18 cellular contexts compared by ENCODE assay signal in the genomic region with DNA sequence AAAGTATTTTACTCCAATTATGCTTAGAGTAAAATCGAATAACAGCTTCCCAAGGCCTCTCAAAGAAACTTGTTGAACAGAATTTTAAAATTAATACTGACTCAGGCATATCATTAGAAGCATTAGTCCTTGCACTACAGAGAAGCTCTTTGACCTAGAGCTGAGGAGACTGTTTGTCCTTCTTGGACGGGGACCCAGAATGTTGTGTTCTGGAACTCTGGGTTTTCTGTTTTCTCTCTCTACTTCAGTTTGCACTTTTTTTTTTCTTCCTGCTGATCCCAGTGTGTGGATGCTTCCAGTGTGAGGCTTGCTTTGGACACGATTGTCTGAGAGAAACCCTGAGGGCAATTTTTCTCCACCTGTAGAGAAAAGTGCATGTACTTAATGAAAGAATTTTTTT.
DNase-seq lines count a peak whose midpoint lies in the region; ATAC-seq and TF ChIP-seq lines count a peak whose summit lies in the region.
"Had no signal": no experiment of that assay in that cellular context is flagged by ENCODE, and none has a peak within 500 bp of the region (broad histone marks: within the 10 kb centered on the region; RNA-seq: fewer than 3 reads in every experiment).

No MANE protein-coding gene starts in this region.

- peaks cover under 1% of the 10 kb centered on the region for H3K27me3 Mint-ChIP-seq in chondrocyte (ENCODE audit: low read depth)
- H3K27me3 Mint-ChIP-seq: CD4-positive, CD25-positive, alpha-beta regulatory T cell; IgD-negative memory B cell had no signal

- no peaks in the 10 kb centered on the region for H3K36me3 Mint-ChIP-seq in chondrocyte (ENCODE audit: low read depth)
- H3K36me3 Mint-ChIP-seq: CD4-positive, CD25-positive, alpha-beta regulatory T cell; IgD-negative memory B cell had no signal

- in situ Hi-C loops in G401 (cut with HindIII; ENCODE audit: low sequenced_read_pairs) = no loop called here

- H3K27ac ChIP-seq in layer of hippocampus (ENCODE audit: low read depth, low read length) = peak overlapping the region; percentile 49

- no peaks in the 10 kb centered on the region for H3K4me1 Mint-ChIP-seq in chondrocyte (ENCODE audit: low read depth)
- H3K4me1 Mint-ChIP-seq: CD4-positive, CD25-positive, alpha-beta regulatory T cell; IgD-negative memory B cell had no signal

- H3K4me3 Mint-ChIP-seq in chondrocyte (ENCODE audit: unreplicated experiment) = no peak overlapping the region
- H3K4me3 Mint-ChIP-seq: CD4-positive, CD25-positive, alpha-beta regulatory T cell; IgD-negative memory B cell had no signal

- peak; percentile 38 for DNase-seq in G401 (ENCODE audit: low spot score)
- DNase-seq in cerebellar cortex (ENCODE audit: low spot score) = peak; percentile 19
- DNase-seq in superior temporal gyrus (ENCODE audit: extremely low spot score) = peak; percentile 76
- no peak for DNase-seq in chondrocyte (ENCODE audit: low spot score)
- no peak for DNase-seq in DMS114 treated with DMSO at 0.1 percent for 48 hours (lab: John Stamatoyannopoulos, UW; ENCODE audit: unreplicated experiment)
- DNase-seq: ACHN; AML-193; Caco-2; CD4-positive, CD25-positive, alpha-beta regulatory T cell; Kasumi-1; MM.1S; NCI-H1105; NCI-H187; NCI-H526 treated with DMSO at 0.1 percent for 48 hours; NK-92 treated with Interleukin-12 subunit alpha and Interleukin-12 subunit beta, amount 100 ng/mL, for 24 hours had no signal

- H3K27me3 ChIP-seq in layer of hippocampus (ENCODE audit: control insufficient read depth, insufficient read depth, low read length) = no peaks in the 10 kb centered on the region

- no peak for ATAC-seq in SK-N-SH treated with all-trans-retinoic acid at 6 μM for 48 hours

- no peaks in the 10 kb centered on the region for H3K9me3 Mint-ChIP-seq in chondrocyte (ENCODE audit: low read depth)

- H3K27ac Mint-ChIP-seq in chondrocyte (ENCODE audit: unreplicated experiment) = no peak overlapping the region
- H3K27ac Mint-ChIP-seq: CD4-positive, CD25-positive, alpha-beta regulatory T cell; IgD-negative memory B cell had no signal

- no peak for TF ChIP-seq CTCF in chondrocyte (IDR thresholded peaks at IDR 0.05)

TF ChIP-seq in SK-N-SH treated with all-trans-retinoic acid at 6 μM for 48 hours, 23 proteins besides CTCF, POLR2A, EP300 and RAD21:
- TF ChIP-seq RARB (CRISPR knock-in tag; IDR thresholded peaks at IDR 0.05) = no peak
- no peak for TF ChIP-seq SNAI2 (CRISPR knock-in tag; IDR thresholded peaks at IDR 0.05)
- TF ChIP-seq BACH2 (CRISPR knock-in tag; IDR thresholded peaks at IDR 0.05; ENCODE audit: borderline replicate concordance) = no peak
- no peak for TF ChIP-seq TOX (CRISPR knock-in tag; IDR thresholded peaks at IDR 0.05; ENCODE audit: borderline replicate concordance)
- TF ChIP-seq OSR1 (CRISPR knock-in tag; IDR thresholded peaks at IDR 0.05) = no peak
- TF ChIP-seq, protein P1, sequence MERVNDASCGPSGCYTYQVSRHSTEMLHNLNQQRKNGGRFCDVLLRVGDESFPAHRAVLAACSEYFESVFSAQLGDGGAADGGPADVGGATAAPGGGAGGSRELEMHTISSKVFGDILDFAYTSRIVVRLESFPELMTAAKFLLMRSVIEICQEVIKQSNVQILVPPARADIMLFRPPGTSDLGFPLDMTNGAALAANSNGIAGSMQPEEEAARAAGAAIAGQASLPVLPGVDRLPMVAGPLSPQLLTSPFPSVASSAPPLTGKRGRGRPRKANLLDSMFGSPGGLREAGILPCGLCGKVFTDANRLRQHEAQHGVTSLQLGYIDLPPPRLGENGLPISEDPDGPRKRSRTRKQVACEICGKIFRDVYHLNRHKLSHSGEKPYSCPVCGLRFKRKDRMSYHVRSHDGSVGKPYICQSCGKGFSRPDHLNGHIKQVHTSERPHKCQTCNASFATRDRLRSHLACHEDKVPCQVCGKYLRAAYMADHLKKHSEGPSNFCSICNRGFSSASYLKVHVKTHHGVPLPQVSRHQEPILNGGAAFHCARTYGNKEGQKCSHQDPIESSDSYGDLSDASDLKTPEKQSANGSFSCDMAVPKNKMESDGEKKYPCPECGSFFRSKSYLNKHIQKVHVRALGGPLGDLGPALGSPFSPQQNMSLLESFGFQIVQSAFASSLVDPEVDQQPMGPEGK (CRISPR knock-in tag; IDR thresholded peaks at IDR 0.05; ENCODE audit: borderline replicate concordance) = no peak
- TF ChIP-seq, protein P2, sequence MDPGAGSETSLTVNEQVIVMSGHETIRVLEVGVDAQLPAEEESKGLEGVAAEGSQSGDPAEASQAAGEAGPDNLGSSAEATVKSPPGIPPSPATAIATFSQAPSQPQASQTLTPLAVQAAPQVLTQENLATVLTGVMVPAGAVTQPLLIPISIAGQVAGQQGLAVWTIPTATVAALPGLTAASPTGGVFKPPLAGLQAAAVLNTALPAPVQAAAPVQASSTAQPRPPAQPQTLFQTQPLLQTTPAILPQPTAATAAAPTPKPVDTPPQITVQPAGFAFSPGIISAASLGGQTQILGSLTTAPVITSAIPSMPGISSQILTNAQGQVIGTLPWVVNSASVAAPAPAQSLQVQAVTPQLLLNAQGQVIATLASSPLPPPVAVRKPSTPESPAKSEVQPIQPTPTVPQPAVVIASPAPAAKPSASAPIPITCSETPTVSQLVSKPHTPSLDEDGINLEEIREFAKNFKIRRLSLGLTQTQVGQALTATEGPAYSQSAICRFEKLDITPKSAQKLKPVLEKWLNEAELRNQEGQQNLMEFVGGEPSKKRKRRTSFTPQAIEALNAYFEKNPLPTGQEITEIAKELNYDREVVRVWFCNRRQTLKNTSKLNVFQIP (CRISPR knock-in tag; IDR thresholded peaks at IDR 0.05; ENCODE audit: borderline replicate concordance, low read depth) = no peak
- no peak for TF ChIP-seq CSDC2 (CRISPR knock-in tag; IDR thresholded peaks at IDR 0.05)
- TF ChIP-seq ZNF8 (CRISPR knock-in tag; IDR thresholded peaks at IDR 0.05) = no peak
- no peak for TF ChIP-seq PPARA (CRISPR knock-in tag; IDR thresholded peaks at IDR 0.05; ENCODE audit: borderline replicate concordance)
- TF ChIP-seq ARNTL (CRISPR knock-in tag; IDR thresholded peaks at IDR 0.05; ENCODE audit: borderline replicate concordance, low read depth) = no peak
- TF ChIP-seq ISL1 (CRISPR knock-in tag; IDR thresholded peaks at IDR 0.05) = no peak
- no peak for TF ChIP-seq ZC3H10 (CRISPR knock-in tag; IDR thresholded peaks at IDR 0.05)
- TF ChIP-seq GLIS3 (CRISPR knock-in tag; IDR thresholded peaks at IDR 0.05) = no peak
TF ChIP-seq in SK-N-SH treated with all-trans-retinoic acid at 6 μM for 48 hours: peak in this region for 0.

Comparison
In these comparisons a context has a peak if more than half of its experiments do, and no peak if none do; other contexts are left out.
1. DNase-seq: peak in G401 (single experiment), cerebellar cortex (single experiment) and superior temporal gyrus (single experiment); none in chondrocyte (single experiment) and DMS114 treated with DMSO at 0.1 percent for 48 hours (single experiment).